1 cellular context compared by ENCODE assay signal in the genomic region with DNA sequence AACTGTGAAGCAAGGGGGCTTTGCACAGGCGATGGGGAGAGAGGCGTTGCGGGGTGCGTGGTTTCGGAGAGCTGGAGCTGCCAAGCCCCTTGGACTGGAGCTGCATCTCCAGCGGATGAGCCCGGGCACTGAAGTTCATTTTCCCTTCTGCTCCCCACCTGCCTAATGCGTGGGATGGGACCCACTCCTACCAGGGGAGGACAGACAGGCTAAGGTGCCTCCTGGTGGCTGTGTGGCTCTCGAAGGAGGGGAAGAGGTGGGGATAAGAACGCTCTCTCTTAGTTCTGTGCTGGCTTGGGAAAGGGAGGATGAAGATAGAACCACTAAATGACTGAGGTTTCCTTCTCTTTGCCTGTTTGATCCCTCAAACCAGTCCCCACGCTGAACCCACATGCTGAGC.
TF ChIP-seq lines count a peak whose summit lies in the region.

No MANE protein-coding gene starts in this region.

TF ChIP-seq in GM23338, 12 proteins besides CTCF, POLR2A, EP300 and RAD21 (continued from another document):
- TF ChIP-seq REST (IDR thresholded peaks at IDR 0.05; ENCODE audit: unreplicated experiment), result no peak
- TF ChIP-seq POLR2AphosphoS5 (IDR thresholded peaks at IDR 0.05; ENCODE audit: low read depth), result no peak
TF ChIP-seq in GM23338: peak in this region for 0.
